8 cellular contexts compared by ENCODE assay signal in the genomic region with DNA sequence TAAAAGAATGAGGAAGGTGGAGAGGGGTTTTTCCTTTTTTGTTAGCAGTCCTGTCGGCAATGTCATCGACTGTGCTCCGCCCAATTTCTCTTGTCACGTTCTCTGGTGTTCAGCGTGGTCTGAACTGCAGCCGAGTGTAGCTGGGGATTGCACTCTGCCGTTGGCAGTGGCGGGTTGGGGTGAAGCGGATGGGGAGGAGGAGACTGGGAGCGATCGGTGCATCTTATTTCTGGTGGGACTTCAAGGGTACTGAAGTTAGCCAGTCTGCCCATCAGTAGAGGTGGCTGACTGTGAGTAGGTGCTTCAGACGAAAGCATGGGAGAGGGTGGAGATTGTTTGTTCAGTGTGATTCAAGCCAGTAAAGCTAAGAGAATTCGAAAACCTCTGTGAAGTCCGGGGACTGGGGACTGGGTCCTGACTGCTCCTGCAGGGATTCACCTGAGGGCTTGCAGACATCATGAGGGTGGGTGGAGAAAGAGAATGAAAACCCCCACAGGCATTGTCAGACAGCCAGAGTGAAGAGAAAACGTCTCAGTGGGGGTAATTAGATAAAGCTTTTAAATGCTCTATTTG. TPM values are rescaled to one million over a fixed set of nuclear protein-coding genes. Genes with fewer than 3 reads are reported as not detected.
DNase-seq lines count a peak whose midpoint lies in the region; ATAC-seq and TF ChIP-seq lines count a peak whose summit lies in the region.

No MANE protein-coding gene starts in this region.

- H3K9me3 Mint-ChIP-seq in Calu3 (ENCODE audit: low read depth, unreplicated experiment): no peaks in the 10 kb centered on the region
- H3K9me3 Mint-ChIP-seq in T-helper 2 cell treated with Interferon-gamma antibody and Interleukin-4, amounts not matched to agents 5 μg/mL and 100 μg/mL, for 36 hours: no peaks in the 10 kb centered on the region

- H2AFZ ChIP-seq in parathyroid adenoma: peak overlapping the region; percentile 1

- H3K36me3 Mint-ChIP-seq in Calu3 (ENCODE audit: insufficient read depth, unreplicated experiment): peaks cover 45% of the 10 kb centered on the region
- peaks cover 10% of the 10 kb centered on the region for H3K36me3 Mint-ChIP-seq in T-helper 2 cell treated with Interferon-gamma antibody and Interleukin-4, amounts not matched to agents 5 μg/mL and 100 μg/mL, for 36 hours (ENCODE audit: low read depth)

- peaks cover 6% of the 10 kb centered on the region for H3K4me1 ChIP-seq in endocrine pancreas (ENCODE audit: control insufficient read depth, insufficient read depth, low read length)
- peaks cover 4% of the 10 kb centered on the region for H3K4me1 ChIP-seq in parathyroid adenoma

- peak; percentile 35 for ATAC-seq in HG03103 (IDR thresholded peaks at IDR 0.05; ENCODE audit: low read depth, unreplicated experiment)

- H3K9ac ChIP-seq in endocrine pancreas (ENCODE audit: control insufficient read depth, insufficient read depth, low read length) (no peak overlapping the region), parathyroid adenoma (no peak overlapping the region)

- no peaks in the 10 kb centered on the region for H3K27me3 Mint-ChIP-seq in Calu3 (ENCODE audit: unreplicated experiment)
- no peaks in the 10 kb centered on the region for H3K27me3 Mint-ChIP-seq in T-helper 2 cell treated with Interferon-gamma antibody and Interleukin-4, amounts not matched to agents 5 μg/mL and 100 μg/mL, for 36 hours (ENCODE audit: low read depth)

- H3K27ac Mint-ChIP-seq in Calu3 (ENCODE audit: unreplicated experiment): peak overlapping the region; percentile 77
- H3K27ac Mint-ChIP-seq in T-helper 2 cell treated with Interferon-gamma antibody and Interleukin-4, amounts not matched to agents 5 μg/mL and 100 μg/mL, for 36 hours: peak overlapping the region; percentile 39

- H3K27me3 ChIP-seq in endocrine pancreas (ENCODE audit: control insufficient read depth, insufficient read depth, low read length) (no peaks in the 10 kb centered on the region), parathyroid adenoma (ENCODE audit: control insufficient read depth, insufficient read depth, low read length) (no peaks in the 10 kb centered on the region)

- no peak overlapping the region for H3K4me2 ChIP-seq in parathyroid adenoma (ENCODE audit: low read length)

- no peaks in the 10 kb centered on the region for H3K9me3 ChIP-seq in endocrine pancreas (ENCODE audit: control insufficient read depth, low read length)
- H3K9me3 ChIP-seq in parathyroid adenoma (ENCODE audit: control insufficient read depth, low read length): no peaks in the 10 kb centered on the region

- TF ChIP-seq CTCF in Calu3 (IDR thresholded peaks at IDR 0.05; ENCODE audit: unreplicated experiment): no peak
- no peak for TF ChIP-seq CTCF in parathyroid adenoma (IDR thresholded peaks at IDR 0.05)
- TF ChIP-seq CTCF in foreskin fibroblast (IDR thresholded peaks at IDR 0.05; ENCODE audit: low read depth, low read length): no peak

- peak overlapping the region; percentile 77 for H3K4me3 Mint-ChIP-seq in Calu3 (ENCODE audit: low read depth, unreplicated experiment)
- peak overlapping the region; percentile 71 for H3K4me3 Mint-ChIP-seq in T-helper 2 cell treated with Interferon-gamma antibody and Interleukin-4, amounts not matched to agents 5 μg/mL and 100 μg/mL, for 36 hours

- intact Hi-C loops in Calu3 (cut with micrococcal nuclease; ENCODE audit: unreplicated experiment): loop anchor here (2.0 to 5.0 kb wide), 3 partner anchors 26 to 129 kb away; no protein-coding TSS in a partner anchor

- BruUV-seq in Calu3 (replicated peaks; lab: Mats Ljungman, UMichigan): no TSS peak

- H3K4me3 ChIP-seq in endocrine pancreas (ENCODE audit: control insufficient read depth, insufficient read depth, low read length) (peak overlapping the region; percentile 22), parathyroid adenoma (ENCODE audit: low read depth, low read length) (no peak overlapping the region), foreskin fibroblast (ENCODE audit: low read depth in 1 of 2, low read length in 2 of 2) (no peak overlapping the region)

- CTCF ChIA-PET in Calu3 (lab: Charles Lee): interaction anchor here (0.7 kb wide), 1 partner anchor 27 kb away, joined by 3 read pairs; no protein-coding TSS in a partner anchor

- H3K4me1 Mint-ChIP-seq in Calu3 (ENCODE audit: low read depth, unreplicated experiment): peaks cover 28% of the 10 kb centered on the region
- peaks cover 58% of the 10 kb centered on the region for H3K4me1 Mint-ChIP-seq in T-helper 2 cell treated with Interferon-gamma antibody and Interleukin-4, amounts not matched to agents 5 μg/mL and 100 μg/mL, for 36 hours (ENCODE audit: low read depth)

- DNase-seq in Calu3 (peak; percentile 43), foreskin fibroblast (no peak), NCI-H128 (lab: John Stamatoyannopoulos, UW; ENCODE audit: unreplicated experiment) (no peak), NCI-H82 treated with DMSO at 0.1 percent for 48 hours (lab: John Stamatoyannopoulos, UW; ENCODE audit: unreplicated experiment) (no peak)
- peak; percentile 26 for DNase-seq in T-helper 2 cell treated with Interferon-gamma antibody and Interleukin-4, amounts not matched to agents 5 μg/mL and 100 μg/mL, for 36 hours (ENCODE audit: low spot score)

- H3K27ac ChIP-seq in parathyroid adenoma: no peak overlapping the region

- H3K36me3 ChIP-seq in endocrine pancreas (ENCODE audit: control insufficient read depth, insufficient read depth, low read length): no peaks in the 10 kb centered on the region
- no peaks in the 10 kb centered on the region for H3K36me3 ChIP-seq in parathyroid adenoma (ENCODE audit: control insufficient read depth, insufficient read depth, low read length)

- peaks cover 38% of the 10 kb centered on the region for H3K79me2 ChIP-seq in parathyroid adenoma

RNA-seq across cellular contexts. Expression of gene RREB1, which starts 5.1 kb away (rescaled TPM):
- total RNA-seq in Calu3 (2022): 38.4 and 42.9 TPM in 2 replicates

Comparison
In these comparisons a context has a peak if more than half of its experiments do, and no peak if none do; other contexts are left out.
1. DNase-seq: peak in Calu3 (single experiment) and T-helper 2 cell treated with Interferon-gamma antibody and Interleukin-4, amounts not matched to agents 5 μg/mL and 100 μg/mL, for 36 hours (single experiment); none in foreskin fibroblast (0 of 2), NCI-H128 (single experiment) and NCI-H82 treated with DMSO at 0.1 percent for 48 hours (single experiment).